In the genomic region with DNA sequence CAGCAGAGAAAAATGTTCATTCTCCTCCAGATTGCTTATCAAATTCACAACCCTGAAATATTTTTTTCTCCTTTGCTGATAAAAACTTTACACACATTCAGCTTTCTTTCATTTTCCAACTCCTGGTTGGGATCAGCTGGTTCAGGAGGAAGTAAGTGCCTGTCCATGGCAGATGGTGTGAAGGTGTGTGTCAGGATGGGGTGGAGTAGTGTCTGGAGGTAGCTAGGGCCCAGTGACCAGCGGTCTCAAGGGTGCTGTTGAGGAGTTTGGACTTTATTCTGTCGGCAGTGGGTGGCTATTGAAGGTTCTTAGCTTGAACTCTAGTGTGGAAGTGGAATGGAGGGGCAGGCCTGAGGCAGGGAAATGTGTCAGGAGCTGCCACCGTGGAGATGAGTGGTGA, we compare ENCODE assay signal across 20 cellular contexts. TPM values are rescaled to one million over a fixed set of nuclear protein-coding genes. Genes with fewer than 3 reads are reported as not detected.
DNase-seq lines count a peak whose midpoint lies in the region; ATAC-seq, FAIRE-seq and TF ChIP-seq lines count a peak whose summit lies in the region.
"Had no signal": no experiment of that assay in that cellular context is flagged by ENCODE, and none has a peak within 500 bp of the region (broad histone marks: within the 10 kb centered on the region; RNA-seq: fewer than 3 reads in every experiment).

No MANE protein-coding gene starts in this region.

- H3K27me3 ChIP-seq in small intestine (ENCODE audit: control insufficient read depth in 2 of 2, insufficient read depth in 2 of 2, low read length in 2 of 2), result no peaks in the 10 kb centered on the region
- no peaks in the 10 kb centered on the region for H3K27me3 ChIP-seq in CD8-positive, alpha-beta memory T cell (ENCODE audit: insufficient read depth, low read length, poor library complexity, severe bottlenecking)
- no peaks in the 10 kb centered on the region for H3K27me3 ChIP-seq in brain microvascular endothelial cell (replicated peaks)
- H3K27me3 ChIP-seq: BE2C had no signal

- no peak overlapping the region for H3K4me3 Mint-ChIP-seq in activated T-helper 17 cell treated with anti-CD3 and anti-CD28 coated beads, Interleukin-2, amount 50 U/mL, for 72 hours
- H3K4me3 Mint-ChIP-seq in activated naive CD8-positive, alpha-beta T cell treated with anti-CD3 and anti-CD28 coated beads, Interleukin-2, amount 50 U/mL, for 24 hours, result no peak overlapping the region
- H3K4me3 Mint-ChIP-seq in CD8-positive, alpha-beta memory T cell, result no peak overlapping the region
- H3K4me3 Mint-ChIP-seq: CD4-positive, alpha-beta memory T cell; HFFc6 had no signal

- no peak for DNase-seq in activated naive CD8-positive, alpha-beta T cell treated with anti-CD3 and anti-CD28 coated beads, Interleukin-2, amount 50 U/mL, for 24 hours
- DNase-seq in left colon (no peak), small intestine (peak; percentile 14), brain microvascular endothelial cell (no peak), erythroblast (lab: John Stamatoyannopoulos, UW) (no peak)
- DNase-seq in CD8-positive, alpha-beta memory T cell, result no peak
- DNase-seq: BE2C; CD4-positive, alpha-beta memory T cell; COR-L47; DND-41; GDM1; HFFc6; IMR-90 had no signal

- POLR2A ChIA-PET in CD8-positive, alpha-beta memory T cell (lab: Charles Lee), result no interaction called here

- CTCF ChIA-PET in CD8-positive, alpha-beta memory T cell (lab: Charles Lee), result no interaction called here

- no peak for FAIRE-seq in small intestine (lab: Jason Lieb, UNC)
- FAIRE-seq: A204.1, D721Med, GM12892, H1 had no signal

- no peaks in the 10 kb centered on the region for H3K9me3 ChIP-seq in small intestine (ENCODE audit: control insufficient read depth, low read depth)
- no peaks in the 10 kb centered on the region for H3K9me3 ChIP-seq in CD8-positive, alpha-beta memory T cell (ENCODE audit: low read length)
- H3K9me3 ChIP-seq: BE2C, HAP-1 had no signal

- H3K4me1 Mint-ChIP-seq in activated T-helper 17 cell treated with anti-CD3 and anti-CD28 coated beads, Interleukin-2, amount 50 U/mL, for 72 hours, result peaks cover 5% of the 10 kb centered on the region
- no peaks in the 10 kb centered on the region for H3K4me1 Mint-ChIP-seq in activated naive CD8-positive, alpha-beta T cell treated with anti-CD3 and anti-CD28 coated beads, Interleukin-2, amount 50 U/mL, for 24 hours
- no peaks in the 10 kb centered on the region for H3K4me1 Mint-ChIP-seq in CD8-positive, alpha-beta memory T cell

- no peaks in the 10 kb centered on the region for H3K27me3 Mint-ChIP-seq in activated T-helper 17 cell treated with anti-CD3 and anti-CD28 coated beads, Interleukin-2, amount 50 U/mL, for 72 hours
- H3K27me3 Mint-ChIP-seq in activated naive CD8-positive, alpha-beta T cell treated with anti-CD3 and anti-CD28 coated beads, Interleukin-2, amount 50 U/mL, for 24 hours, result no peaks in the 10 kb centered on the region
- H3K27me3 Mint-ChIP-seq in CD8-positive, alpha-beta memory T cell, result peaks cover 0 to 2% of the 10 kb centered on the region in 2 donors
- H3K27me3 Mint-ChIP-seq: CD4-positive, alpha-beta memory T cell had no signal

- TF ChIP-seq POLR2A in erythroblast (IDR thresholded peaks at IDR 0.05; ENCODE audit: low read length), result no peak

- intact Hi-C loops in left colon (cut with DNase I, micrococcal nuclease), result no loop called here

- in situ Hi-C loops in brain microvascular endothelial cell (cut with HindIII; ENCODE audit: low pct_ligation_motif_present, low sequenced_read_pairs), result no loop called here

- no peak overlapping the region for H3K4me3 ChIP-seq in small intestine (ENCODE audit: low read depth in 1 of 2, low read length in 2 of 2)
- no peak overlapping the region for H3K4me3 ChIP-seq in CD8-positive, alpha-beta memory T cell (ENCODE audit: low read length)
- no peak overlapping the region for H3K4me3 ChIP-seq in brain microvascular endothelial cell (ENCODE audit: low read depth, low read length)
- H3K4me3 ChIP-seq: HAP-1 had no signal

- H3K9me3 Mint-ChIP-seq in activated T-helper 17 cell treated with anti-CD3 and anti-CD28 coated beads, Interleukin-2, amount 50 U/mL, for 72 hours, result no peaks in the 10 kb centered on the region
- H3K9me3 Mint-ChIP-seq in activated naive CD8-positive, alpha-beta T cell treated with anti-CD3 and anti-CD28 coated beads, Interleukin-2, amount 50 U/mL, for 24 hours, result no peaks in the 10 kb centered on the region
- H3K9me3 Mint-ChIP-seq in CD8-positive, alpha-beta memory T cell, result no peaks in the 10 kb centered on the region
- H3K9me3 Mint-ChIP-seq: HFFc6 had no signal

- no peaks in the 10 kb centered on the region for H3K4me1 ChIP-seq in small intestine (ENCODE audit: control insufficient read depth in 2 of 2, insufficient read depth in 1 of 2, low read depth in 1 of 2, low read length in 1 of 2)
- H3K4me1 ChIP-seq in CD8-positive, alpha-beta memory T cell (ENCODE audit: insufficient read depth, low read length), result no peaks in the 10 kb centered on the region
- H3K4me1 ChIP-seq: BE2C, HAP-1 had no signal

- 42 to 55% (median 52%) methylated on average over 3 of the region's 3 CpGs for WGBS in small intestine, 3 donors

- H3K36me3 ChIP-seq in small intestine (ENCODE audit: control insufficient read depth in 2 of 2, insufficient read depth in 2 of 2, low read length in 2 of 2) (peaks cover 11 to 21% of the 10 kb centered on the region in 2 donors), brain microvascular endothelial cell (replicated peaks) (peaks cover 52% of the 10 kb centered on the region)
- peaks cover 61% of the 10 kb centered on the region for H3K36me3 ChIP-seq in CD8-positive, alpha-beta memory T cell (ENCODE audit: insufficient read depth, low read length)
- H3K36me3 ChIP-seq: BE2C had no signal

- no peak for ATAC-seq in activated T-helper 17 cell treated with anti-CD3 and anti-CD28 coated beads, Interleukin-2, amount 50 U/mL, for 72 hours (replicated peaks)
- no peak for ATAC-seq in activated naive CD8-positive, alpha-beta T cell treated with anti-CD3 and anti-CD28 coated beads, Interleukin-2, amount 50 U/mL, for 24 hours
- peak; percentile 79 for ATAC-seq in left colon

- H3K27ac ChIP-seq in small intestine (ENCODE audit: low read depth in 1 of 2, low read length in 1 of 2) (no peak overlapping the region), brain microvascular endothelial cell (no peak overlapping the region)
- H3K27ac ChIP-seq in CD8-positive, alpha-beta memory T cell (ENCODE audit: low read depth, low read length), result no peak overlapping the region
- H3K27ac ChIP-seq: C4-2B had no signal

- peak overlapping the region; percentile 39 for H3K27ac Mint-ChIP-seq in activated T-helper 17 cell treated with anti-CD3 and anti-CD28 coated beads, Interleukin-2, amount 50 U/mL, for 72 hours
- H3K27ac Mint-ChIP-seq in activated naive CD8-positive, alpha-beta T cell treated with anti-CD3 and anti-CD28 coated beads, Interleukin-2, amount 50 U/mL, for 24 hours, result peak overlapping the region; percentile 18
- peak overlapping the region in 2 of 8 donors; percentile 3 to 35 for H3K27ac Mint-ChIP-seq in CD8-positive, alpha-beta memory T cell
- H3K27ac Mint-ChIP-seq: HFFc6 had no signal

- H3K36me3 Mint-ChIP-seq in activated T-helper 17 cell treated with anti-CD3 and anti-CD28 coated beads, Interleukin-2, amount 50 U/mL, for 72 hours (ENCODE audit: low read depth), result peaks cover 97% of the 10 kb centered on the region
- peaks cover 61% of the 10 kb centered on the region for H3K36me3 Mint-ChIP-seq in activated naive CD8-positive, alpha-beta T cell treated with anti-CD3 and anti-CD28 coated beads, Interleukin-2, amount 50 U/mL, for 24 hours (ENCODE audit: low read depth)
- H3K36me3 Mint-ChIP-seq in CD8-positive, alpha-beta memory T cell, result peaks cover 10 to 89% (median 37%) of the 10 kb centered on the region in 3 donors

- TF ChIP-seq CTCF in brain microvascular endothelial cell (IDR thresholded peaks at IDR 0.05; ENCODE audit: low read depth, low read length, missing control alignments), result no peak

RNA-seq across cellular contexts. Expression of a gene that starts 46.9 kb away (rescaled TPM):
- total RNA-seq in activated T-helper 17 cell treated with anti-CD3 and anti-CD28 coated beads, Interleukin-2, amount 50 U/mL, for 72 hours, result 10 to 100 TPM; 28.7 to 32.0 TPM
- total RNA-seq in left colon, result 10 to 100 TPM; 35.9 to 43.4 TPM
- 10 to 100 TPM; 10.3 to 17.3 (median 10.5) TPM for polyA plus RNA-seq in small intestine
- 10 to 100 TPM; 30.5 to 36.1 TPM for total RNA-seq in CD8-positive, alpha-beta memory T cell
- 4.4 TPM for polyA plus RNA-seq in CD8-positive, alpha-beta memory T cell

RNA-seq across cellular contexts. Expression of a gene that starts 51.2 kb away (rescaled TPM):
- 10 to 100 TPM; 19.1 to 54.8 TPM for total RNA-seq in activated T-helper 17 cell treated with anti-CD3 and anti-CD28 coated beads, Interleukin-2, amount 50 U/mL, for 72 hours
- total RNA-seq in left colon, result 10 to 100 TPM; 17.7 to 26.9 TPM
- 10 to 100 TPM; 14.6 to 23.3 (median 20.5) TPM for polyA plus RNA-seq in small intestine
- total RNA-seq in CD8-positive, alpha-beta memory T cell, result 10 to 100 TPM; 44.5 to 46.8 TPM
- 14.2 TPM for polyA plus RNA-seq in CD8-positive, alpha-beta memory T cell

RNA-seq across cellular contexts. Expression of a gene that starts 51.3 kb away (rescaled TPM):
- 1 to 10 TPM; 3.0 to 5.6 TPM for total RNA-seq in activated T-helper 17 cell treated with anti-CD3 and anti-CD28 coated beads, Interleukin-2, amount 50 U/mL, for 72 hours
- total RNA-seq in left colon, result 1 to 10 TPM; 5.8 to 6.1 TPM
- 10 to 100 TPM in 2 of 3 donors, 1 to 10 TPM in 1; 8.5 to 19.3 (median 10.8) TPM for polyA plus RNA-seq in small intestine
- 1 to 10 TPM; 5.8 to 7.2 TPM for total RNA-seq in CD8-positive, alpha-beta memory T cell
- polyA plus RNA-seq in CD8-positive, alpha-beta memory T cell, result 7.6 TPM
